Comparison of ENCODE assay signal across 27 cellular contexts in the genomic region with DNA sequence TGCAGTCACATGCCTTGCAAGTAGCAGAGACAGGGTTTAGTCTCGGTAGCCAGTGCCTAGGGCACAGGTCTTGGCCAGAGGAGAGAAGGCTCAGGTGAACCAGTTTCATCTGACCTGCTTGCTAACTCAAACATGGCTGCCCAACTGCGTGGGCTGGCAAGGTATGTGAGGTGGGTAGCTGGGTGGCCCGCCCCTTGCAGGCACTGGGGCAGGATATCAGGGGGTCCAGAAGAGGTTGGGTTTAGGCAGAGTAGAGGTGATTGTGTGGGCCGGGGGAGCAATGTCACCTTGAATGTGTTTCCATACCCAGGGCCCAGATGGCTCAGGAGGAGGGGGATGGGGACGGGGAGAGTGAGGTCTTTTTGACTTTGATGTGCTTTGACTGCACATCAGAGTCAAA. TPM values are rescaled to one million over a fixed set of nuclear protein-coding genes. Genes with fewer than 3 reads are reported as not detected.
A peak's percentile ranks its signal among the peaks of the same experiment; 100 is the strongest.
DNase-seq lines count a peak whose midpoint lies in the region; ATAC-seq, FAIRE-seq and TF ChIP-seq lines count a peak whose summit lies in the region.
"Had no signal": no experiment of that assay in that cellular context is flagged by ENCODE, and none has a peak within 500 bp of the region (broad histone marks: within the 10 kb centered on the region; RNA-seq: fewer than 3 reads in every experiment).

No MANE protein-coding gene starts in this region.

- H3K27ac ChIP-seq in heart left ventricle (peak overlapping the region; percentile 47 to 93 (median 74)), epithelial cell of prostate (peak overlapping the region; percentile 23), upper lobe of right lung (no peak overlapping the region)
- H3K27ac ChIP-seq: cardiac muscle cell, left lung had no signal

- no peaks in the 10 kb centered on the region for H3K27me3 ChIP-seq in heart left ventricle
- no peaks in the 10 kb centered on the region for H3K27me3 ChIP-seq in upper lobe of right lung
- H3K27me3 ChIP-seq: cardiac muscle cell, left lung had no signal

- peaks cover 2% of the 10 kb centered on the region for H3K4me1 Mint-ChIP-seq in activated CD4-positive, alpha-beta memory T cell treated with anti-CD3 and anti-CD28 coated beads, Interleukin-2, amount 10 ng/mL, durations not matched to agents 7 days and 5 days
- H3K4me1 Mint-ChIP-seq: activated T-helper 17 cell treated with anti-CD3 and anti-CD28 coated beads, Interleukin-2, amount 50 U/mL, for 72 hours had no signal

- FAIRE-seq in GM12892 (lab: Jason Lieb, UNC), result no peak
- FAIRE-seq: A204.1, H1 had no signal

- no peaks in the 10 kb centered on the region for H3K9me3 ChIP-seq in heart left ventricle
- H3K9me3 ChIP-seq in upper lobe of right lung, result no peaks in the 10 kb centered on the region
- H3K9me3 ChIP-seq: left lung had no signal

- intact Hi-C loops in heart left ventricle (cut with DNase I), result loop anchor here in 5 of 10 donors (2.0 to 5.0 kb wide), 4 partner anchors 36 to 82 kb away; a partner anchor contains a TSS
- intact Hi-C loops in Right ventricle myocardium superior (cut with DNase I), result no loop called here
- intact Hi-C loops in upper lobe of right lung (cut with DNase I), result no loop called here

- no peak for TF ChIP-seq CTCF in heart left ventricle (IDR thresholded peaks at IDR 0.05)
- TF ChIP-seq CTCF in upper lobe of right lung (IDR thresholded peaks at IDR 0.05), result no peak

- no peaks in the 10 kb centered on the region for H3K27me3 Mint-ChIP-seq in activated CD4-positive, alpha-beta memory T cell treated with anti-CD3 and anti-CD28 coated beads, Interleukin-2, amount 10 ng/mL, durations not matched to agents 7 days and 5 days
- H3K27me3 Mint-ChIP-seq: activated naive CD4-positive, alpha-beta T cell treated with anti-CD3 and anti-CD28 coated beads, Interleukin-2, amount 50 U/mL, for 24 hours; activated T-helper 17 cell treated with anti-CD3 and anti-CD28 coated beads, Interleukin-2, amount 50 U/mL, for 72 hours; dendritic cell treated with granulocyte-macrophage colony-stimulating factor and Interleukin-4, amounts not matched to agents 40 ng/mL and 50 ng/mL, for 4 days had no signal

- ATAC-seq in heart left ventricle (no peak), Right ventricle myocardium superior (ENCODE audit: poor library complexity) (no peak), upper lobe of right lung (no peak)
- ATAC-seq: activated T-helper 17 cell treated with anti-CD3 and anti-CD28 coated beads, Interleukin-2, amount 50 U/mL, for 72 hours; sciatic nerve had no signal

- TF ChIP-seq POLR2A in heart left ventricle (IDR thresholded peaks at IDR 0.05), result no peak
- no peak for TF ChIP-seq POLR2A in GM12892 (IDR thresholded peaks at IDR 0.05; ENCODE audit: low read depth, low read length)

- no peaks in the 10 kb centered on the region for H3K9me3 Mint-ChIP-seq in activated CD4-positive, alpha-beta memory T cell treated with anti-CD3 and anti-CD28 coated beads, Interleukin-2, amount 10 ng/mL, durations not matched to agents 7 days and 5 days
- H3K9me3 Mint-ChIP-seq: activated B cell treated with CpG ODN at 0.5 μM for 24 hours; activated naive CD4-positive, alpha-beta T cell treated with anti-CD3 and anti-CD28 coated beads, Interleukin-2, amount 50 U/mL, for 24 hours; activated T-helper 17 cell treated with anti-CD3 and anti-CD28 coated beads, Interleukin-2, amount 50 U/mL, for 72 hours; CD8-positive, alpha-beta memory T cell; dendritic cell treated with granulocyte-macrophage colony-stimulating factor and Interleukin-4, amounts not matched to agents 40 ng/mL and 50 ng/mL, for 4 days; nephron progenitor cell had no signal

- no peak overlapping the region for H3K4me3 Mint-ChIP-seq in activated CD4-positive, alpha-beta memory T cell treated with anti-CD3 and anti-CD28 coated beads, Interleukin-2, amount 10 ng/mL, durations not matched to agents 7 days and 5 days
- H3K4me3 Mint-ChIP-seq: activated B cell treated with CpG ODN at 0.5 μM for 24 hours; activated naive CD4-positive, alpha-beta T cell treated with anti-CD3 and anti-CD28 coated beads, Interleukin-2, amount 50 U/mL, for 24 hours; activated T-helper 17 cell treated with anti-CD3 and anti-CD28 coated beads, Interleukin-2, amount 50 U/mL, for 72 hours; CD8-positive, alpha-beta memory T cell; dendritic cell treated with granulocyte-macrophage colony-stimulating factor and Interleukin-4, amounts not matched to agents 40 ng/mL and 50 ng/mL, for 4 days; nephron progenitor cell had no signal

- H3K4me1 ChIP-seq in heart left ventricle (peaks cover 8 to 64% (median 42%) of the 10 kb centered on the region in 12 donors), upper lobe of right lung (peaks cover 13% of the 10 kb centered on the region)

- no peak overlapping the region for H3K4me3 ChIP-seq in heart left ventricle
- H3K4me3 ChIP-seq in upper lobe of right lung, result no peak overlapping the region
- H3K4me3 ChIP-seq: cardiac muscle cell, left lung had no signal

- no peak for DNase-seq in heart left ventricle
- no peak for DNase-seq in Right ventricle myocardium superior
- no peak for DNase-seq in epithelial cell of prostate (ENCODE audit: low read depth, low spot score)
- DNase-seq in mesenteric fat pad (ENCODE audit: low spot score), result peak; percentile 39
- peak; percentile 38 for DNase-seq in upper lobe of right lung
- no peak for DNase-seq in kidney glomerular epithelial cell (lab: John Stamatoyannopoulos, UW)
- no peak for DNase-seq in GM12892 (ENCODE audit: insufficient read length)
- DNase-seq in activated CD4-positive, alpha-beta memory T cell treated with anti-CD3 and anti-CD28 coated beads, Interleukin-2, amount 10 ng/mL, durations not matched to agents 7 days and 5 days, result no peak
- DNase-seq: activated B cell treated with CpG ODN at 0.5 μM for 24 hours; activated CD4-positive, alpha-beta T cell treated with anti-CD3 and anti-CD28 coated beads, Interleukin-2, amount 50 U/mL, for 4 hours; activated CD8-positive, alpha-beta memory T cell treated with anti-CD3 and anti-CD28 coated beads, Interleukin-2, amount 50 U/mL, for 48 hours; CD8-positive, alpha-beta memory T cell; NCI-H1105; NCI-H2029; NCI-H526 treated with DMSO at 0.1 percent for 48 hours; nephron progenitor cell; RPMI8226; stimulated activated CD4-positive, alpha-beta T cell treated with anti-CD3 and anti-CD28 coated beads, Interleukin-15, amount 100 ng/mL, for 24 hours; T-helper 9 cell had no signal

- 68 to 79% (median 75%) methylated on average over 5 of the region's 5 CpGs for WGBS in heart left ventricle, 4 donors

- H3K36me3 ChIP-seq in heart left ventricle, result no peaks in the 10 kb centered on the region
- H3K36me3 ChIP-seq in upper lobe of right lung, result no peaks in the 10 kb centered on the region
- H3K36me3 ChIP-seq: cardiac muscle cell, left lung had no signal

- no peaks in the 10 kb centered on the region for H3K36me3 Mint-ChIP-seq in activated CD4-positive, alpha-beta memory T cell treated with anti-CD3 and anti-CD28 coated beads, Interleukin-2, amount 10 ng/mL, durations not matched to agents 7 days and 5 days (ENCODE audit: low read depth)
- H3K36me3 Mint-ChIP-seq: activated naive CD4-positive, alpha-beta T cell treated with anti-CD3 and anti-CD28 coated beads, Interleukin-2, amount 50 U/mL, for 24 hours had no signal

- CTCF ChIA-PET in activated CD4-positive, alpha-beta memory T cell treated with anti-CD3 and anti-CD28 coated beads, Interleukin-2, amount 10 ng/mL, durations not matched to agents 7 days and 5 days (lab: Charles Lee), result no interaction called here

- H3K27ac Mint-ChIP-seq in activated CD4-positive, alpha-beta memory T cell treated with anti-CD3 and anti-CD28 coated beads, Interleukin-2, amount 10 ng/mL, durations not matched to agents 7 days and 5 days, result no peak overlapping the region
- H3K27ac Mint-ChIP-seq: activated B cell treated with CpG ODN at 0.5 μM for 24 hours; activated naive CD4-positive, alpha-beta T cell treated with anti-CD3 and anti-CD28 coated beads, Interleukin-2, amount 50 U/mL, for 24 hours; activated T-helper 17 cell treated with anti-CD3 and anti-CD28 coated beads, Interleukin-2, amount 50 U/mL, for 72 hours had no signal

- POLR2A ChIA-PET in activated CD4-positive, alpha-beta memory T cell treated with anti-CD3 and anti-CD28 coated beads, Interleukin-2, amount 10 ng/mL, durations not matched to agents 7 days and 5 days (lab: Charles Lee), result no interaction called here

RNA-seq across cellular contexts. Expression of a gene that starts 37.7 kb away (rescaled TPM):
- total RNA-seq in heart left ventricle (10 to 100 TPM; 30.6 to 88.5 (median 59.8) TPM), Right ventricle myocardium superior (36.5 TPM), mesenteric fat pad (65.2 TPM), upper lobe of right lung (39.2 TPM)
- 100 to 1,000 TPM in 1 of 2 donors, 10 to 100 TPM in 1; 66.1 to 168 TPM for polyA plus RNA-seq in heart left ventricle
- 4.3 TPM for polyA plus RNA-seq in GM12892 (2012; ENCODE audit: missing spikeins)
- total RNA-seq in activated CD4-positive, alpha-beta memory T cell treated with anti-CD3 and anti-CD28 coated beads, Interleukin-2, amount 10 ng/mL, durations not matched to agents 7 days and 5 days, result 1 to 10 TPM; 7.4 to 8.5 TPM

Comparison
In these comparisons a context has a peak if more than half of its experiments do, and no peak if none do; other contexts are left out.
1. DNase-seq: peak in mesenteric fat pad (single experiment) and upper lobe of right lung (single experiment); none in heart left ventricle (0 of 5), Right ventricle myocardium superior (single experiment), epithelial cell of prostate (single experiment), kidney glomerular epithelial cell (single experiment), GM12892 (single experiment) and activated CD4-positive, alpha-beta memory T cell treated with anti-CD3 and anti-CD28 coated beads, Interleukin-2, amount 10 ng/mL, durations not matched to agents 7 days and 5 days (single experiment).